Comparison of ENCODE assay signal across 33 cellular contexts in the genomic region with DNA sequence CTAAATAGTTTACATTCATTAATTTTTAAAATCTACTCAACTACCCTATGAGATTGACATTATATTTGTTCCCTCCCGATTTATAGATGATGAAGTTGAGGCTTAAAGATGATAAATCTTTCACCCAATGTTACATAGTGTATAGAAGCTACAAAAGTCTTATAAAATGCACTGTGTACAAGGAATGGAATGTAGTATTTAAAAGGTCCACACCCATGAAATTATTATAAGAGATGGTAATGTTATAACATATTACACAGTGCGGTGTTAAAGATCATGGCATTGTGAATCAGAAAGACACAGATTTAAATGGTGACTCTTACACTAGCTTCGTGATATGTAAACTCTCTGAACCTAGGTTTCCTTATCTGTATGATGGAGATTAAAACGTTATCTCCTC.
"Had no signal": no experiment of that assay in that cellular context is flagged by ENCODE, and none has a peak within 500 bp of the region (broad histone marks: within the 10 kb centered on the region; RNA-seq: fewer than 3 reads in every experiment).

No MANE protein-coding gene starts in this region.

- H3K36me3 ChIP-seq: MG63 had no signal

- H3K4me2 ChIP-seq: KMS-11 had no signal

- H3K9me3 ChIP-seq: MG63 had no signal

- H3K27ac ChIP-seq: KMS-11 had no signal

- DNase-seq: Karpas-422, Kasumi-1, MG63, MM.1S, MV-4-11, NCI-H1092, NCI-H1092 treated with DMSO at 0.1 percent for 48 hours, NCI-H1105, NCI-H1105 treated with DMSO at 0.1 percent for 48 hours, NCI-H1417, NCI-H1417 treated with DMSO at 0.1 percent for 48 hours, NCI-H1436, NCI-H1436 treated with DMSO at 0.1 percent for 48 hours, NCI-H146, NCI-H1694, NCI-H1694 treated with DMSO at 0.1 percent for 48 hours, NCI-H187, NCI-H187 treated with DMSO at 0.1 percent for 48 hours, NCI-H1930, NCI-H2029, NCI-H2029 treated with DMSO at 0.1 percent for 48 hours, NCI-H2081, NCI-H2081 treated with DMSO at 0.1 percent for 48 hours, NCI-H2107, NCI-H2171, NCI-H2171 treated with DMSO at 0.1 percent for 48 hours, NCI-H2227 treated with DMSO at 0.1 percent for 48 hours, NCI-H226, NCI-H345, NCI-H446, NCI-H446 treated with DMSO at 0.1 percent for 48 hours, NCI-H510A had no signal

- H3K27me3 ChIP-seq: MG63 had no signal

- H3K4me3 ChIP-seq: MG63 had no signal

- H3K9ac ChIP-seq: KMS-11 had no signal
